In the genomic region with DNA sequence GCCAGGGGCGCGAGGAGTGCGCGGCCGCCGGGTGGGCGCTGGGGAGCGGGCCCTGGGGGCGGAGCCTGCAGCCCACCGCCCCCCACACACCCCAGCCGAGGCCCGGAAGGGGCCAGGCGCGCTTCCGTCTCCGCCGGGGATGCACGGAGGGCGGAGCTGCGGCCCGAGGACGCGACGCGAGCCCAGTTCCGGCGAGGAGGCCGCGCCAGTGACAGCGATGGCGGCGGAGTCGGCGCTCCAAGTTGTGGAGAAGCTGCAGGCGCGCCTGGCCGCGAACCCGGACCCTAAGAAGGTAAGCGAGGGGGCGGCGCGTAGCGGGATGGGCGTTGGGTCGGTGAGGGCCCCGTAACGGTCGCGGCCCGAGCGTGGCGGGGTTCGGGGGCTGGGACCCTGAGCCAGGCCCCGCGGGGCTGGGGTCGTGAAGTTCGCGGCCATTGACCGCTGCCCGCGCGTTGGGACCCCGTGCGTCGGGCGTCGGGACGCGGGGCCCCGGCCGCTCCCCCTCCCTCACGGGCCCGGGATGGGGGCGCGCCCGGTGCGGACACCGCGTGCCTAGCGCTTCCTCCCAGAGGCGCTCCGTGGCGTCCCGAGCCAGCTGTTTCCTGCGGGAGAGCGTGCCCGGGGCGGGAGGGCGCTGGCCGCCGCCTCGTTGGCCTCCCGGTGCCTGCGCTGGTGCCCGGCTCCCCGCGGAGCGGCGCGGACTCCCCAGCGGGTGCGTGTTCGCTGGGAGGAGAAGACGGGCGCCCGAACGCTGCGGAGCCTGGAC, we compare ENCODE assay signal across 8 cellular contexts. TPM values are rescaled to one million over a fixed set of nuclear protein-coding genes. Genes with fewer than 3 reads are reported as not detected.
DNase-seq lines count a peak whose midpoint lies in the region; ATAC-seq and TF ChIP-seq lines count a peak whose summit lies in the region.

A gene with protein sequence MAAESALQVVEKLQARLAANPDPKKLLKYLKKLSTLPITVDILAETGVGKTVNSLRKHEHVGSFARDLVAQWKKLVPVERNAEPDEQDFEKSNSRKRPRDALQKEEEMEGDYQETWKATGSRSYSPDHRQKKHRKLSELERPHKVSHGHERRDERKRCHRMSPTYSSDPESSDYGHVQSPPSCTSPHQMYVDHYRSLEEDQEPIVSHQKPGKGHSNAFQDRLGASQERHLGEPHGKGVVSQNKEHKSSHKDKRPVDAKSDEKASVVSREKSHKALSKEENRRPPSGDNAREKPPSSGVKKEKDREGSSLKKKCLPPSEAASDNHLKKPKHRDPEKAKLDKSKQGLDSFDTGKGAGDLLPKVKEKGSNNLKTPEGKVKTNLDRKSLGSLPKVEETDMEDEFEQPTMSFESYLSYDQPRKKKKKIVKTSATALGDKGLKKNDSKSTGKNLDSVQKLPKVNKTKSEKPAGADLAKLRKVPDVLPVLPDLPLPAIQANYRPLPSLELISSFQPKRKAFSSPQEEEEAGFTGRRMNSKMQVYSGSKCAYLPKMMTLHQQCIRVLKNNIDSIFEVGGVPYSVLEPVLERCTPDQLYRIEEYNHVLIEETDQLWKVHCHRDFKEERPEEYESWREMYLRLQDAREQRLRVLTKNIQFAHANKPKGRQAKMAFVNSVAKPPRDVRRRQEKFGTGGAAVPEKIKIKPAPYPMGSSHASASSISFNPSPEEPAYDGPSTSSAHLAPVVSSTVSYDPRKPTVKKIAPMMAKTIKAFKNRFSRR (plus strand): TSS at position 185 of the 766 bp plus-strand sequence. CDS start 33 bp downstream, at position 218.

- H3K9me3 ChIP-seq in OCI-LY7 (ENCODE audit: low read length) (no peaks in the 10 kb centered on the region), esophagus (ENCODE audit: control insufficient read depth in 2 of 2, insufficient read depth in 1 of 2, low read depth in 1 of 2, low read length in 1 of 2) (no peaks in the 10 kb centered on the region), muscle layer of colon (ENCODE audit: low read length) (no peaks in the 10 kb centered on the region)

- intact Hi-C loops in CD14-positive monocyte (cut with micrococcal nuclease) (loop anchor here (5.0 to 10.0 kb wide), 2 partner anchors 51 to 189 kb away; a partner anchor contains a TSS), OCI-LY7 (cut with micrococcal nuclease; ENCODE audit: unreplicated experiment) (loop anchor here (2.0 to 10.0 kb wide), 3 partner anchors 15 to 249 kb away; no protein-coding TSS in a partner anchor)

- peaks cover 13% of the 10 kb centered on the region for H4K20me1 ChIP-seq in OCI-LY7 (ENCODE audit: insufficient read depth, low read length)

- BruUV-seq in OCI-LY7 (replicated peaks; lab: Mats Ljungman, UMichigan) = no TSS peak

- peak; percentile 67 for ATAC-seq in HG03460 (IDR thresholded peaks at IDR 0.05; ENCODE audit: unreplicated experiment)

- TF ChIP-seq CTCF in CD14-positive monocyte (IDR thresholded peaks at IDR 0.05) (no peak), OCI-LY7 (conservative IDR thresholded peaks at IDR 0.05; ENCODE audit: low read length) (no peak)

- peak; percentile 56 for DNase-seq in CD14-positive monocyte (ENCODE audit: low spot score)
- peak; percentile 96 for DNase-seq in GM19238 (ENCODE audit: insufficient read length, low spot score)
- DNase-seq in OCI-LY7 (ENCODE audit: low spot score) = peak; percentile 84
- DNase-seq in activated T-cell treated with anti-CD3 and anti-CD28 coated beads, Interleukin-2, amount 50 U/mL, for 1 hour = peak; percentile 78
- DNase-seq in stimulated activated CD8-positive, alpha-beta memory T cell treated with anti-CD3 and anti-CD28 coated beads, Interleukin-7, amount 100 ng/mL, for 24 hours (ENCODE audit: low read depth) = peak; percentile 45

- peaks cover 29% of the 10 kb centered on the region for H3K4me1 ChIP-seq in OCI-LY7 (ENCODE audit: insufficient read depth, low read length, poor library complexity, severe bottlenecking)
- no peaks in the 10 kb centered on the region for H3K4me1 ChIP-seq in esophagus (ENCODE audit: control insufficient read depth in 2 of 2, insufficient read depth in 2 of 2, low read length in 1 of 2)
- H3K4me1 ChIP-seq in muscle layer of colon (ENCODE audit: insufficient read depth, low read length) = peaks cover 26% of the 10 kb centered on the region

- POLR2A ChIA-PET in OCI-LY7 (lab: Charles Lee) = interaction anchor here (0.6 to 1.0 kb wide), 4 partner anchors 14 to 245 kb away, joined by 3 to 6 read pairs (median 4); no protein-coding TSS in a partner anchor

- peaks cover 47% of the 10 kb centered on the region for H3K79me2 ChIP-seq in OCI-LY7 (ENCODE audit: insufficient read depth, low read depth, low read length)

- H3K4me3 ChIP-seq in OCI-LY7 (ENCODE audit: low read depth, low read length, poor library complexity, severe bottlenecking) (peak within 1 kb of the TSS; percentile 91), esophagus (ENCODE audit: low read depth in 1 of 2, low read length in 2 of 2) (peak within 1 kb of the TSS; percentile 84 to 98), muscle layer of colon (ENCODE audit: low read depth in 1 of 2, low read length in 2 of 2) (peak within 1 kb of the TSS; percentile 59 to 89)

- H3K9ac ChIP-seq in muscle layer of colon (ENCODE audit: low read length) = peak within 1 kb of the TSS; percentile 66

- peak within 1 kb of the TSS; percentile 42 for H3K27ac ChIP-seq in OCI-LY7 (ENCODE audit: low read depth, low read length, poor library complexity, severe bottlenecking)
- peak within 1 kb of the TSS; percentile 91 to 92 for H3K27ac ChIP-seq in esophagus (ENCODE audit: low read depth in 2 of 2, low read length in 1 of 2)
- H3K27ac ChIP-seq in muscle layer of colon (ENCODE audit: low read depth, low read length) = peak within 1 kb of the TSS; percentile 92

- no peaks in the 10 kb centered on the region for H3K9me2 ChIP-seq in OCI-LY7 (ENCODE audit: insufficient read depth, low read length)

- peak within 1 kb of the TSS; percentile 92 for H2AFZ ChIP-seq in OCI-LY7 (ENCODE audit: low read length)

- H3K36me3 ChIP-seq in OCI-LY7 (ENCODE audit: insufficient read depth, low read length) = peaks cover 29% of the 10 kb centered on the region
- H3K36me3 ChIP-seq in esophagus (ENCODE audit: control insufficient read depth in 2 of 2, insufficient read depth in 2 of 2, low read length in 1 of 2) = no peaks in the 10 kb centered on the region
- H3K36me3 ChIP-seq in muscle layer of colon (ENCODE audit: insufficient read depth, low read length) = no peaks in the 10 kb centered on the region

- H3K9me3 Mint-ChIP-seq in CD14-positive monocyte = no peaks in the 10 kb centered on the region

- H3K27me3 Mint-ChIP-seq in CD14-positive monocyte (ENCODE audit: low read depth in 3 of 3) = peaks cover 0 to 3% (median 2%) of the 10 kb centered on the region in 3 donors

- H3K36me3 Mint-ChIP-seq in CD14-positive monocyte = peaks cover 9 to 19% of the 10 kb centered on the region in 2 donors

- H3K27ac Mint-ChIP-seq in CD14-positive monocyte = peak within 1 kb of the TSS; percentile 80 to 91 (median 85)

- H3K27me3 ChIP-seq in esophagus (ENCODE audit: control insufficient read depth in 1 of 2, insufficient read depth in 2 of 2, low read length in 2 of 2) = no peaks in the 10 kb centered on the region
- H3K27me3 ChIP-seq in muscle layer of colon (ENCODE audit: control insufficient read depth in 1 of 2, insufficient read depth in 2 of 2, low read length in 2 of 2) = no peaks in the 10 kb centered on the region

- CTCF ChIA-PET in OCI-LY7 (lab: Charles Lee; ENCODE audit: unreplicated experiment) = no interaction called here

- H3K4me3 Mint-ChIP-seq in CD14-positive monocyte = peak within 1 kb of the TSS; percentile 93

- peak within 1 kb of the TSS; percentile 95 for H3K4me2 ChIP-seq in OCI-LY7 (ENCODE audit: low read length)

- WGBS in esophagus, 2 donors = 0% methylated on average over 96 to 109 of the region's 109 CpGs

- peaks cover 35% of the 10 kb centered on the region for H3K4me1 Mint-ChIP-seq in CD14-positive monocyte

RNA-seq across cellular contexts. Expression of the gene that starts here (rescaled TPM):
- 10 to 100 TPM; 28.7 to 31.2 TPM for polyA plus RNA-seq in CD14-positive monocyte
- total RNA-seq in OCI-LY7 (2014; rRNA removed; shearing (Covaris generic)) = 24.7 and 29.1 TPM in 2 replicates
- total RNA-seq in OCI-LY7 (2022) = 35.8 and 41.0 TPM in 2 replicates
- polyA plus RNA-seq in esophagus = 10 to 100 TPM in 1 of 2 donors, 1 to 10 TPM in 1; 9.9 to 15.9 TPM

Comparison
In these comparisons a context has a peak if more than half of its experiments do, and no peak if none do; other contexts are left out.
1. Peak in every context shown above with its lines: DNase-seq, ATAC-seq, H3K4me3 ChIP-seq and H3K27ac ChIP-seq.
2. DNase-seq: peak in every context shown above with its lines; median percentile 96 in GM19238; 84 in OCI-LY7; 78 in activated T-cell treated with anti-CD3 and anti-CD28 coated beads, Interleukin-2, amount 50 U/mL, for 1 hour; 56 in CD14-positive monocyte; 45 in stimulated activated CD8-positive, alpha-beta memory T cell treated with anti-CD3 and anti-CD28 coated beads, Interleukin-7, amount 100 ng/mL, for 24 hours.
3. H3K27ac ChIP-seq: peak in every context shown above with its lines; median percentile 92 in muscle layer of colon; 92 in esophagus; 42 in OCI-LY7.